In the genomic region with DNA sequence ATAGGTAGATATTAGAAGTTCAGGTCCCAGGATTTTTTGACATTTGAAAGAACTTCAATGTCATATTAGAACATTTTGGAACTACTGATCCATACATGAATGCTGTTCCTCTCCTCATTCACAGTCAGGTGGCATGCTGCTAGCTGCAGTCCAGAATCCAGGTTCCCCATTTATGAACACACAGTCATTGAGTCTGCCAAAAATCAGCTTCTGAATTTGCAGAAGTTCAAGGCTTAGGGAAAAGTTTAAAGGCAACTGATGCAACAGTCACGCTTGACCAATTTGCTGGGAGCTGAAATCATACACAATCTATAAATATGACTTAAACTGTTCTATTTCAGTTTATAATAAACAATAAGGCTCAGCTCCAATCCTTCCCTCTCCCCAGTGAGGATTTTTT, we compare ENCODE assay signal across 20 cellular contexts. TPM values are rescaled to one million over a fixed set of nuclear protein-coding genes. Genes with fewer than 3 reads are reported as not detected.
"Had no signal": no experiment of that assay in that cellular context is flagged by ENCODE, and none has a peak within 500 bp of the region (broad histone marks: within the 10 kb centered on the region; RNA-seq: fewer than 3 reads in every experiment).

No MANE protein-coding gene starts in this region.

- H3K4me1 ChIP-seq: adrenal gland, gastroesophageal sphincter, pancreas, sigmoid colon, spleen had no signal

- H3K27ac ChIP-seq: adrenal gland, cardiac muscle cell, gastroesophageal sphincter, pancreas, sigmoid colon, spleen, WERI-Rb-1 had no signal

- H3K27me3 ChIP-seq: adrenal gland, cardiac muscle cell, gastroesophageal sphincter, pancreas, sigmoid colon, spleen had no signal

- H3K4me3 ChIP-seq: adrenal gland, cardiac muscle cell, gastroesophageal sphincter, pancreas, sigmoid colon, spleen had no signal

- H3K4me3 Mint-ChIP-seq: activated CD4-positive, alpha-beta memory T cell treated with anti-CD3 and anti-CD28 coated beads, Interleukin-2, amount 10 ng/mL, durations not matched to agents 7 days and 5 days; activated naive CD4-positive, alpha-beta T cell treated with anti-CD3 and anti-CD28 coated beads, Interleukin-2, amount 50 U/mL, for 24 hours; activated T-cell treated with anti-CD3 and anti-CD28 coated beads, Interleukin-2, amount 50 U/mL, for 24 hours; endodermal cell; naive thymus-derived CD4-positive, alpha-beta T cell; stimulated activated naive CD8-positive, alpha-beta T cell treated with anti-CD3 and anti-CD28 coated beads, Interleukin-15, amount 100 ng/mL, for 72 hours; type B pancreatic cell had no signal

- H3K4me1 Mint-ChIP-seq: activated CD4-positive, alpha-beta memory T cell treated with anti-CD3 and anti-CD28 coated beads, Interleukin-2, amount 10 ng/mL, durations not matched to agents 7 days and 5 days; activated naive CD4-positive, alpha-beta T cell treated with anti-CD3 and anti-CD28 coated beads, Interleukin-2, amount 50 U/mL, for 24 hours; naive thymus-derived CD4-positive, alpha-beta T cell had no signal

- H3K27ac Mint-ChIP-seq: activated CD4-positive, alpha-beta memory T cell treated with anti-CD3 and anti-CD28 coated beads, Interleukin-2, amount 10 ng/mL, durations not matched to agents 7 days and 5 days; activated naive CD4-positive, alpha-beta T cell treated with anti-CD3 and anti-CD28 coated beads, Interleukin-2, amount 50 U/mL, for 24 hours; activated T-cell treated with anti-CD3 and anti-CD28 coated beads, Interleukin-2, amount 50 U/mL, for 24 hours; endodermal cell; naive thymus-derived CD4-positive, alpha-beta T cell; stimulated activated naive CD8-positive, alpha-beta T cell treated with anti-CD3 and anti-CD28 coated beads, Interleukin-15, amount 100 ng/mL, for 72 hours; type B pancreatic cell had no signal

- ATAC-seq: gastroesophageal sphincter; naive thymus-derived CD4-positive, alpha-beta T cell; pancreas; stimulated activated naive CD8-positive, alpha-beta T cell treated with anti-CD3 and anti-CD28 coated beads, Interleukin-15, amount 100 ng/mL, for 72 hours had no signal

- H3K36me3 Mint-ChIP-seq: activated naive CD4-positive, alpha-beta T cell treated with anti-CD3 and anti-CD28 coated beads, Interleukin-2, amount 50 U/mL, for 24 hours; naive thymus-derived CD4-positive, alpha-beta T cell; type B pancreatic cell had no signal

- H3K27me3 Mint-ChIP-seq: activated CD4-positive, alpha-beta memory T cell treated with anti-CD3 and anti-CD28 coated beads, Interleukin-2, amount 10 ng/mL, durations not matched to agents 7 days and 5 days; activated T-cell treated with anti-CD3 and anti-CD28 coated beads, Interleukin-2, amount 50 U/mL, for 24 hours; naive thymus-derived CD4-positive, alpha-beta T cell; stimulated activated naive CD8-positive, alpha-beta T cell treated with anti-CD3 and anti-CD28 coated beads, Interleukin-15, amount 100 ng/mL, for 72 hours had no signal

- H3K9me3 ChIP-seq: adrenal gland, gastroesophageal sphincter, pancreas, sigmoid colon, spleen had no signal

- H3K36me3 ChIP-seq: adrenal gland, cardiac muscle cell, gastroesophageal sphincter, pancreas, sigmoid colon, spleen, WERI-Rb-1 had no signal

- FAIRE-seq: islet of Langerhans, pancreas had no signal

- DNase-seq: activated CD4-positive, alpha-beta memory T cell treated with anti-CD3 and anti-CD28 coated beads, Interleukin-2, amount 10 ng/mL, durations not matched to agents 7 days and 5 days; activated effector memory CD4-positive, alpha-beta T cell treated with Interleukin-2 at 50 U/mL for 16 hours; activated T-cell treated with anti-CD3 and anti-CD28 coated beads, Interleukin-2, amount 50 U/mL, for 24 hours; adrenal gland; endodermal cell; mammary epithelial cell; naive thymus-derived CD4-positive, alpha-beta T cell; pancreas; sigmoid colon; spleen; stimulated activated naive CD8-positive, alpha-beta T cell treated with anti-CD3 and anti-CD28 coated beads, Interleukin-15, amount 100 ng/mL, for 72 hours; WERI-Rb-1 had no signal

- H3K9me3 Mint-ChIP-seq: activated CD4-positive, alpha-beta memory T cell treated with anti-CD3 and anti-CD28 coated beads, Interleukin-2, amount 10 ng/mL, durations not matched to agents 7 days and 5 days; activated naive CD4-positive, alpha-beta T cell treated with anti-CD3 and anti-CD28 coated beads, Interleukin-2, amount 50 U/mL, for 24 hours; activated T-cell treated with anti-CD3 and anti-CD28 coated beads, Interleukin-2, amount 50 U/mL, for 24 hours; endodermal cell; naive thymus-derived CD4-positive, alpha-beta T cell; stimulated activated naive CD8-positive, alpha-beta T cell treated with anti-CD3 and anti-CD28 coated beads, Interleukin-15, amount 100 ng/mL, for 72 hours; type B pancreatic cell had no signal

RNA-seq across cellular contexts. Expression of a gene that starts 17.3 kb away (rescaled TPM):
- total RNA-seq: activated CD4-positive, alpha-beta memory T cell treated with anti-CD3 and anti-CD28 coated beads, Interleukin-2, amount 10 ng/mL, durations not matched to agents 7 days and 5 days; dermis microvascular lymphatic vessel endothelial cell; endodermal cell; epithelial cell of proximal tubule; gastroesophageal sphincter; mammary epithelial cell; mononuclear cell; naive thymus-derived CD4-positive, alpha-beta T cell; spleen had no signal
- polyA plus RNA-seq: mammary epithelial cell; naive thymus-derived CD4-positive, alpha-beta T cell had no signal
